In the genomic region with DNA sequence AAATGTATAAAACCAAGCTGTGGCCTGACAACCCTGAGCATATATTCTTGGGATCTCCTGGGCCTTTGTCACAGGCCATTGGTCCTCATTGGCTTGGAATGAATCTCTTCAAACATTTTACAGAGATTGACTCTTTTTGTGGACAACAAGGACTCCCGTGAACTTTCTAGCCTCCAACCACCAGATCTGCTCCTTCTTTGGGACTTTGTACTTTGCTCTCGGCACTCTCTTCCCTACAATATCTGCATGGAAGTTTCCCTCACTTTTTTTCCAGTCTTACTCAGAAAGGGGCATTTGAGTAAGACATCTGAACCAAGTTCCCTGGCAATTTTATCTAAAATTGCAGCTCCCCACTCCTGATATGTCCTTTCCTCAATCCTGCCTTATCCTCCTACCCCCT, we compare ENCODE assay signal across 15 cellular contexts.
A peak's percentile ranks its signal among the peaks of the same experiment; 100 is the strongest.
DNase-seq lines count a peak whose midpoint lies in the region; ATAC-seq and TF ChIP-seq lines count a peak whose summit lies in the region.
"Had no signal": no experiment of that assay in that cellular context is flagged by ENCODE, and none has a peak within 500 bp of the region (broad histone marks: within the 10 kb centered on the region; RNA-seq: fewer than 3 reads in every experiment).

No MANE protein-coding gene starts in this region.

- no peaks in the 10 kb centered on the region for H4K20me1 ChIP-seq in HCT116 (ENCODE audit: insufficient read depth)

- H3K4me2 ChIP-seq in HCT116 (ENCODE audit: low read length) = no peak overlapping the region
- H3K4me2 ChIP-seq: A549, GM23338 had no signal

- RAD21 ChIA-PET in HCT116 (lab: Charles Lee; ENCODE audit: low non-redundant PET in 1 of 2, low total read pairs in 2 of 2, uncharacterized antibody in 2 of 2, unreplicated experiment in 2 of 2) = no interaction called here

- DNase-seq in HCT116 (ENCODE audit: low read depth, low spot score) (no peak), WERI-Rb-1 (no peak), nephron progenitor cell (no peak), coronary artery (ENCODE audit: low spot score) (no peak), inferior parietal cortex (ENCODE audit: extremely low spot score) (no peak), superior temporal gyrus (ENCODE audit: extremely low spot score) (no peak)
- DNase-seq: CD8-positive, alpha-beta T cell; COR-L47; HFFc6 had no signal

- TF ChIP-seq RAD21 in HCT116 (IDR thresholded peaks at IDR 0.05; ENCODE audit: low read depth) (no peak), liver (IDR thresholded peaks at IDR 0.05) (peak; percentile 28 to 62)

- H2AFZ ChIP-seq in HCT116 (ENCODE audit: low read depth, low read length, poor library complexity, severe bottlenecking) = no peak overlapping the region
- H2AFZ ChIP-seq: GM23338 had no signal

- H3K27me3 ChIP-seq in HCT116 (ENCODE audit: insufficient read depth, low read length) (no peaks in the 10 kb centered on the region), WERI-Rb-1 (ENCODE audit: insufficient read depth, low read depth, severe bottlenecking) (no peaks in the 10 kb centered on the region), liver (ENCODE audit: control insufficient read depth in 4 of 4, insufficient read depth in 4 of 4, low read length in 3 of 4) (no peaks in the 10 kb centered on the region)

- H3K27ac ChIP-seq in HCT116 (ENCODE audit: low read depth, low read length) = peak overlapping the region; percentile 55
- H3K27ac ChIP-seq in WERI-Rb-1 = peak overlapping the region; percentile 62
- H3K27ac ChIP-seq in liver (ENCODE audit: low read depth in 1 of 2, low read length in 2 of 2) = peak overlapping the region in 1 of 2 donors; percentile 31
- no peak overlapping the region for H3K27ac ChIP-seq in coronary artery

- no peak overlapping the region for H3K9ac ChIP-seq in HCT116 (ENCODE audit: low read length)
- no peak overlapping the region for H3K9ac ChIP-seq in liver (ENCODE audit: low read depth in 1 of 2, low read length in 2 of 2)

- intact Hi-C loops in HCT116 (cut with micrococcal nuclease) = no loop called here

- H3K79me2 ChIP-seq in HCT116 (ENCODE audit: insufficient read depth, low read length) = no peaks in the 10 kb centered on the region

- H3K27ac Mint-ChIP-seq in nephron progenitor cell = peak overlapping the region; percentile 59
- H3K27ac Mint-ChIP-seq: CD8-positive, alpha-beta T cell; GM23338; HFFc6 had no signal

- no TSS peak for BruUV-seq in HCT116 (replicated peaks; lab: Mats Ljungman, UMichigan)

- POLR2A ChIA-PET in HCT116 (lab: Charles Lee) = interaction anchor here (1.4 kb wide), 1 partner anchor 9 kb away, joined by 3 read pairs; no protein-coding TSS in a partner anchor

- no peak for TF ChIP-seq CTCF in HCT116 (IDR thresholded peaks at IDR 0.05 in 2 of 3, conservative IDR thresholded peaks at IDR 0.05 in 1 of 3; ENCODE audit: borderline replicate concordance in 1 of 3, insufficient read depth in 1 of 3, low read depth in 2 of 3, low read length in 2 of 3)
- no peak for TF ChIP-seq CTCF in WERI-Rb-1 (IDR thresholded peaks at IDR 0.05; ENCODE audit: low read depth, low read length)
- TF ChIP-seq CTCF in liver (IDR thresholded peaks at IDR 0.05; ENCODE audit: low read depth, low read length, missing input control) = no peak
- TF ChIP-seq CTCF in nephron progenitor cell (IDR thresholded peaks at IDR 0.05) = no peak
- TF ChIP-seq CTCF in coronary artery (IDR thresholded peaks at IDR 0.05) = no peak

- H3K4me1 Mint-ChIP-seq in nephron progenitor cell = peaks cover 31% of the 10 kb centered on the region
- H3K4me1 Mint-ChIP-seq: CD14-positive monocyte had no signal

- H3K9me3 ChIP-seq in HCT116 (ENCODE audit: control insufficient read depth in 1 of 2, insufficient read depth in 1 of 2, low read depth in 1 of 2, low read length in 2 of 2) (no peaks in the 10 kb centered on the region), WERI-Rb-1 (ENCODE audit: severe bottlenecking) (peaks cover 4% of the 10 kb centered on the region), liver (ENCODE audit: control insufficient read depth in 4 of 4, low read length in 3 of 4) (no peaks in the 10 kb centered on the region)
- H3K9me3 ChIP-seq: A549, HAP-1 had no signal

- WGBS in liver = 42% methylated on average over 2 of the region's 2 CpGs

- ATAC-seq in HCT116 = no peak
- ATAC-seq in GM18511 (IDR thresholded peaks at IDR 0.05; ENCODE audit: unreplicated experiment) = no peak
- ATAC-seq: A549; CD8-positive, alpha-beta T cell; GM23338 had no signal

- no peak overlapping the region for H3K4me3 ChIP-seq in HCT116 (replicated peaks in 1 of 2; ENCODE audit: low read depth in 1 of 2, low read length in 2 of 2)
- peak overlapping the region; percentile 14 for H3K4me3 ChIP-seq in WERI-Rb-1 (ENCODE audit: low read depth, low read length)
- H3K4me3 ChIP-seq in liver (ENCODE audit: low read depth in 1 of 3, low read length in 3 of 3) = no peak overlapping the region
- no peak overlapping the region for H3K4me3 ChIP-seq in coronary artery
- H3K4me3 ChIP-seq: A549, GM23338, HAP-1 had no signal

- H3K36me3 ChIP-seq in HCT116 (ENCODE audit: control insufficient read depth in 1 of 2, insufficient read depth in 2 of 2, low read length in 2 of 2) (no peaks in the 10 kb centered on the region), WERI-Rb-1 (no peaks in the 10 kb centered on the region), liver (ENCODE audit: control insufficient read depth in 4 of 4, insufficient read depth in 3 of 4, low read depth in 1 of 4, low read length in 3 of 4) (no peaks in the 10 kb centered on the region)
- H3K36me3 ChIP-seq: HAP-1 had no signal

- no peak for TF ChIP-seq POLR2A in HCT116 (IDR thresholded peaks at IDR 0.05; ENCODE audit: borderline replicate concordance, extremely low read depth, insufficient read depth, insufficient read length)

- H3K4me1 ChIP-seq in HCT116 (ENCODE audit: control insufficient read depth in 1 of 2, insufficient read depth in 2 of 2, low read length in 2 of 2) (peaks cover 34 to 40% of the 10 kb centered on the region in 2 experiments), liver (ENCODE audit: control insufficient read depth in 4 of 4, insufficient read depth in 4 of 4, low read length in 3 of 4) (peaks cover 0 to 12% (median 5%) of the 10 kb centered on the region in 4 donors)

- peaks cover 3% of the 10 kb centered on the region for H3K27me3 Mint-ChIP-seq in nephron progenitor cell (ENCODE audit: low read depth, poor library complexity)

- H3K36me3 Mint-ChIP-seq in nephron progenitor cell (ENCODE audit: low read depth) = peaks cover 9% of the 10 kb centered on the region
- H3K36me3 Mint-ChIP-seq: CD14-positive monocyte; CD8-positive, alpha-beta T cell had no signal

- H3K9me3 Mint-ChIP-seq in nephron progenitor cell = peaks cover 16% of the 10 kb centered on the region
- H3K9me3 Mint-ChIP-seq: CD8-positive, alpha-beta T cell; GM23338; HFFc6 had no signal

- H3K4me3 Mint-ChIP-seq in nephron progenitor cell = no peak overlapping the region
- H3K4me3 Mint-ChIP-seq: CD14-positive monocyte; CD8-positive, alpha-beta T cell; GM23338; HFFc6 had no signal

- CTCF ChIA-PET in HCT116 (lab: Charles Lee) = no interaction called here

- no peaks in the 10 kb centered on the region for H3K9me2 ChIP-seq in HCT116 (ENCODE audit: insufficient read depth)

TF ChIP-seq in HCT116, 20 proteins besides CTCF, POLR2A, EP300 and RAD21 (continues in another document):
- TF ChIP-seq SRF (IDR thresholded peaks at IDR 0.05; ENCODE audit: low read depth) (no peak), ZFX (IDR thresholded peaks at IDR 0.05) (no peak), ELF1 (IDR thresholded peaks at IDR 0.05; ENCODE audit: borderline replicate concordance, low read depth) (no peak), FOSL1 (IDR thresholded peaks at IDR 0.05; ENCODE audit: low read depth) (no peak), CEBPB (IDR thresholded peaks at IDR 0.05; ENCODE audit: low read depth) (no peak), EGR1 (IDR thresholded peaks at IDR 0.05; ENCODE audit: low read depth) (no peak), EZH2phosphoT487 (IDR thresholded peaks at IDR 0.05; ENCODE audit: borderline replicate concordance) (no peak), ZNF274 (IDR thresholded peaks at IDR 0.05; ENCODE audit: low read depth, low read length) (no peak), CBX3 (IDR thresholded peaks at IDR 0.05; ENCODE audit: low read depth) (no peak), YY1 (IDR thresholded peaks at IDR 0.05; ENCODE audit: extremely low read depth, insufficient replicate concordance, low read depth, low read length) (no peak)
- TF ChIP-seq, protein P1, sequence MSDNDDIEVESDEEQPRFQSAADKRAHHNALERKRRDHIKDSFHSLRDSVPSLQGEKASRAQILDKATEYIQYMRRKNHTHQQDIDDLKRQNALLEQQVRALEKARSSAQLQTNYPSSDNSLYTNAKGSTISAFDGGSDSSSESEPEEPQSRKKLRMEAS (IDR thresholded peaks at IDR 0.05) = no peak

TF ChIP-seq in liver, 16 proteins besides CTCF, POLR2A, EP300 and RAD21 (continues in another document):
- peak; percentile 97 for TF ChIP-seq HNF4G (IDR thresholded peaks at IDR 0.05)
- peak; percentile 98 to 99 for TF ChIP-seq HNF4A (conservative IDR thresholded peaks at IDR 0.05)
- TF ChIP-seq, protein P2, sequence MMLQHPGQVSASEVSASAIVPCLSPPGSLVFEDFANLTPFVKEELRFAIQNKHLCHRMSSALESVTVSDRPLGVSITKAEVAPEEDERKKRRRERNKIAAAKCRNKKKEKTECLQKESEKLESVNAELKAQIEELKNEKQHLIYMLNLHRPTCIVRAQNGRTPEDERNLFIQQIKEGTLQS (IDR thresholded peaks at IDR 0.05) = no peak
- TF ChIP-seq EGR1 (IDR thresholded peaks at IDR 0.05; ENCODE audit: low read depth in 2 of 2) = peak in 1 of 2 donors; percentile 35

Comparison
In these comparisons a context has a peak if more than half of its experiments do, and no peak if none do; other contexts are left out.
1. H3K27ac ChIP-seq: peak in HCT116 (single experiment) and WERI-Rb-1 (single experiment); none in coronary artery (0 of 2).